ENCODE assay signal across 25 cellular contexts in genomic region chr4:106258145-106259045, GRCh38. TPM values are rescaled to one million over a fixed set of nuclear protein-coding genes. Genes with fewer than 3 reads are reported as not detected.
DNase-seq lines count a peak whose midpoint lies in the region; ATAC-seq, FAIRE-seq and TF ChIP-seq lines count a peak whose summit lies in the region.
"Had no signal": no experiment of that assay in that cellular context is flagged by ENCODE, and none has a peak within 500 bp of the region (broad histone marks: within the 10 kb centered on the region; RNA-seq: fewer than 3 reads in every experiment).

No MANE protein-coding gene starts in this region.

- no peak for TF ChIP-seq RAD21 in SK-N-SH (IDR thresholded peaks at IDR 0.05; ENCODE audit: low read length)

- H4K20me1 ChIP-seq in SK-N-SH (ENCODE audit: insufficient read depth) (no peaks in the 10 kb centered on the region), astrocyte (ENCODE audit: insufficient read depth, low read length) (no peaks in the 10 kb centered on the region)

- no peak for TF ChIP-seq EP300 in SK-N-SH (IDR thresholded peaks at IDR 0.05; ENCODE audit: borderline replicate concordance in 1 of 2, low read depth in 1 of 2, low read length in 1 of 2)

- H3K79me2 ChIP-seq in SK-N-SH (ENCODE audit: insufficient read depth) = no peaks in the 10 kb centered on the region; the same call in 1 of the 2 replicates
- no peaks in the 10 kb centered on the region for H3K79me2 ChIP-seq in astrocyte (ENCODE audit: insufficient read depth, low read length)

- H3K36me3 ChIP-seq in SK-N-SH (replicated peaks in 1 of 2; ENCODE audit: control insufficient read depth in 1 of 2, insufficient read depth in 2 of 2, low read length in 1 of 2) = peaks cover 17 to 19% of the 10 kb centered on the region in 2 experiments
- H3K36me3 ChIP-seq in astrocyte (ENCODE audit: insufficient read depth, low read length) = no peaks in the 10 kb centered on the region
- peaks cover 0 to 2% of the 10 kb centered on the region in 2 donors for H3K36me3 ChIP-seq in aorta (ENCODE audit: control insufficient read depth in 1 of 2, insufficient read depth in 2 of 2, low read length in 1 of 2)
- no peaks in the 10 kb centered on the region for H3K36me3 ChIP-seq in mucosa of descending colon (ENCODE audit: low read depth)
- H3K36me3 ChIP-seq: ovary had no signal

- H3K27me3 ChIP-seq in SK-N-SH (ENCODE audit: insufficient read depth) = no peaks in the 10 kb centered on the region
- no peaks in the 10 kb centered on the region for H3K27me3 ChIP-seq in astrocyte (ENCODE audit: insufficient read depth, low read length)
- H3K27me3 ChIP-seq in aorta (ENCODE audit: control insufficient read depth in 1 of 2, insufficient read depth in 2 of 2, low read length in 1 of 2) = no peaks in the 10 kb centered on the region
- H3K27me3 ChIP-seq: ovary, right atrium auricular region, stomach had no signal

- ATAC-seq in SK-N-SH treated with all-trans-retinoic acid at 6 μM for 48 hours (no peak), aorta (ENCODE audit: low FRiP score) (no peak), HG03108 (IDR thresholded peaks at IDR 0.05; ENCODE audit: unreplicated experiment) (no peak), mucosa of descending colon (no peak)
- ATAC-seq: activated T-cell treated with anti-CD3 and anti-CD28 coated beads, Interleukin-2, amount 50 U/mL, for 72 hours; natural killer cell had no signal

- H3K4me1 ChIP-seq in SK-N-SH (ENCODE audit: control insufficient read depth in 1 of 2, insufficient read depth in 2 of 2, low read depth in 1 of 2, low read length in 1 of 2) = no peaks in the 10 kb centered on the region; a peak in 2 of 4 replicates
- H3K4me1 ChIP-seq in astrocyte (ENCODE audit: insufficient read depth, low read length) = peaks cover 5% of the 10 kb centered on the region
- H3K4me1 ChIP-seq in aorta (ENCODE audit: control insufficient read depth in 1 of 2, insufficient read depth in 2 of 2, low read length in 2 of 2) = no peaks in the 10 kb centered on the region
- no peaks in the 10 kb centered on the region for H3K4me1 ChIP-seq in mucosa of descending colon (ENCODE audit: low read depth)
- H3K4me1 ChIP-seq: right atrium auricular region, stomach had no signal

- POLR2A ChIA-PET in SK-N-SH (lab: Yijun Ruan, JAX) = no interaction called here

- no peaks in the 10 kb centered on the region for H3K27me3 Mint-ChIP-seq in astrocyte (ENCODE audit: low read depth, unreplicated experiment)

- no peak overlapping the region for H3K27ac ChIP-seq in SK-N-SH (ENCODE audit: low read depth in 2 of 2, low read length in 1 of 2)
- no peak overlapping the region for H3K27ac ChIP-seq in astrocyte (ENCODE audit: low read depth, low read length)
- H3K27ac ChIP-seq in aorta (ENCODE audit: low read depth in 1 of 2, low read length in 2 of 2) = no peak overlapping the region
- H3K27ac ChIP-seq: 22Rv1, ovary, right atrium auricular region, stomach had no signal

- H3K36me3 Mint-ChIP-seq in astrocyte (ENCODE audit: low read depth, unreplicated experiment) = no peaks in the 10 kb centered on the region
- H3K36me3 Mint-ChIP-seq: natural killer cell had no signal

- TF ChIP-seq CTCF in SK-N-SH (IDR thresholded peaks at IDR 0.05) (no peak), astrocyte (IDR thresholded peaks at IDR 0.05; ENCODE audit: insufficient read depth, low read depth, low read length) (no peak), fibroblast of villous mesenchyme (IDR thresholded peaks at IDR 0.05; ENCODE audit: insufficient read depth, low read depth, low read length) (no peak), mucosa of descending colon (IDR thresholded peaks at IDR 0.05) (no peak)

- intact Hi-C loops in aorta (cut with DNase I) (no loop called here), mucosa of descending colon (cut with DNase I, micrococcal nuclease) (no loop called here)

- no peaks in the 10 kb centered on the region; the same call in 1 of the 2 replicates for H3K9me2 ChIP-seq in SK-N-SH

- DNase-seq in SK-N-SH (no peak), astrocyte (ENCODE audit: low read depth) (peak; percentile 16), fibroblast of villous mesenchyme (ENCODE audit: low read depth) (peak; percentile 36), smooth muscle cell of the brain vasculature (ENCODE audit: low read depth, low spot score) (peak; percentile 45), aorta (no peak), mucosa of descending colon (no peak)
- DNase-seq: activated CD4-positive, alpha-beta T cell treated with anti-CD3 and anti-CD28 coated beads for 48 hours; activated naive CD4-positive, alpha-beta T cell treated with anti-CD3 and anti-CD28 coated beads for 36 hours; activated T-cell treated with anti-CD3 and anti-CD28 coated beads, Interleukin-2, amount 50 U/mL, for 72 hours; anterior cingulate cortex; C1 segment of cervical spinal cord; natural killer cell; NCI-H1417; NCI-H2107; ovary; SHP77 treated with DMSO at 0.1 percent for 48 hours; stimulated activated CD4-positive, alpha-beta T cell treated with anti-CD3 and anti-CD28 coated beads, Interleukin-15, amount 100 ng/mL, for 24 hours; stomach; trophoblast cell had no signal

- H3K9me3 ChIP-seq in SK-N-SH (no peaks in the 10 kb centered on the region), astrocyte (ENCODE audit: insufficient read depth, low read depth, low read length) (no peaks in the 10 kb centered on the region), aorta (ENCODE audit: control insufficient read depth, low read length) (no peaks in the 10 kb centered on the region), mucosa of descending colon (no peaks in the 10 kb centered on the region)
- H3K9me3 ChIP-seq: ovary, right atrium auricular region, stomach had no signal

- no peak overlapping the region for H3K4me3 Mint-ChIP-seq in astrocyte (ENCODE audit: unreplicated experiment)
- H3K4me3 Mint-ChIP-seq: activated naive CD4-positive, alpha-beta T cell treated with anti-CD3 and anti-CD28 coated beads for 36 hours; activated T-cell treated with anti-CD3 and anti-CD28 coated beads, Interleukin-2, amount 50 U/mL, for 72 hours; natural killer cell had no signal

- no peaks in the 10 kb centered on the region for H3F3A ChIP-seq in SK-N-SH (replicated peaks; ENCODE audit: insufficient read depth)

- H3K4me2 ChIP-seq in SK-N-SH (no peak overlapping the region), astrocyte (ENCODE audit: low read length) (peak overlapping the region; percentile 38)

- H3K9ac ChIP-seq in SK-N-SH = no peak overlapping the region
- no peak overlapping the region for H3K9ac ChIP-seq in astrocyte (ENCODE audit: low read length)

- H2AFZ ChIP-seq in SK-N-SH (ENCODE audit: low read depth) (no peak overlapping the region), astrocyte (ENCODE audit: low read depth, low read length) (no peak overlapping the region)

- CTCF ChIA-PET in SK-N-SH (lab: Yijun Ruan, JAX) = interaction anchor here (2.9 kb wide), 1 partner anchor 8 kb away, joined by 12 read pairs; no protein-coding TSS in a partner anchor

- H3K9me3 Mint-ChIP-seq in astrocyte (ENCODE audit: unreplicated experiment) = no peaks in the 10 kb centered on the region
- H3K9me3 Mint-ChIP-seq: activated naive CD4-positive, alpha-beta T cell treated with anti-CD3 and anti-CD28 coated beads for 36 hours; activated T-cell treated with anti-CD3 and anti-CD28 coated beads, Interleukin-2, amount 50 U/mL, for 72 hours; natural killer cell had no signal

- H3K4me3 ChIP-seq in SK-N-SH (ENCODE audit: low read depth in 2 of 2, low read length in 1 of 2) = no peak overlapping the region
- H3K4me3 ChIP-seq in astrocyte (ENCODE audit: insufficient read depth, low read depth, low read length) = no peak overlapping the region
- H3K4me3 ChIP-seq in fibroblast of villous mesenchyme (ENCODE audit: low read depth, low read length) = no peak overlapping the region
- no peak overlapping the region for H3K4me3 ChIP-seq in aorta (ENCODE audit: low read length in 2 of 2)
- H3K4me3 ChIP-seq in mucosa of descending colon = no peak overlapping the region
- H3K4me3 ChIP-seq: ovary, right atrium auricular region, stomach had no signal

- peak; percentile 20 for FAIRE-seq in astrocyte (lab: Jason Lieb, UNC)
- FAIRE-seq: D721Med, GM18507 had no signal

- H3K4me1 Mint-ChIP-seq in astrocyte (ENCODE audit: low read depth, unreplicated experiment) = no peaks in the 10 kb centered on the region
- H3K4me1 Mint-ChIP-seq: natural killer cell had no signal

- 95% methylated on average over 4 of the region's 4 CpGs for WGBS in SK-N-SH (ENCODE audit: low lambda C conversion rate)
- WGBS in aorta, 2 donors = 88 to 94% methylated on average over 4 of the region's 4 CpGs

- no peak overlapping the region for H3K27ac Mint-ChIP-seq in astrocyte (ENCODE audit: unreplicated experiment)
- H3K27ac Mint-ChIP-seq: activated naive CD4-positive, alpha-beta T cell treated with anti-CD3 and anti-CD28 coated beads for 36 hours; activated T-cell treated with anti-CD3 and anti-CD28 coated beads, Interleukin-2, amount 50 U/mL, for 72 hours; natural killer cell had no signal

TF ChIP-seq in SK-N-SH, 30 proteins besides CTCF, POLR2A, EP300 and RAD21:
- TF ChIP-seq JUND (IDR thresholded peaks at IDR 0.05) = 0 out of 2 replicates have a peak, but pooled peaks have one; percentile 10
- TF ChIP-seq EZH2phosphoT487 (IDR thresholded peaks at IDR 0.05; ENCODE audit: borderline replicate concordance, low read depth) = no peak

RNA-seq across cellular contexts. Expression of gene TBCK, which starts 57.6 kb away (rescaled TPM):
- polyA plus RNA-seq in SK-N-SH (2012; rRNA removed) (14.6 and 18.0 TPM in 2 replicates), aorta (10 to 100 TPM in 1 of 2 donors, 1 to 10 TPM in 1; 8.3 to 15.4 TPM)
- 12.2 and 13.2 TPM in 2 replicates for polyA plus RNA-seq in SK-N-SH (2012; cell fraction: cytosol; rRNA removed)
- polyA plus RNA-seq in SK-N-SH (2012; cell fraction: nucleus; rRNA removed) = 52.9 and 55.8 TPM in 2 replicates
- total RNA-seq in astrocyte (25.8 and 27.9 TPM in 2 replicates), fibroblast of villous mesenchyme (41.6 and 80.3 TPM in 2 replicates), aorta (10 to 100 TPM; 46.8 to 64.1 TPM), mucosa of descending colon (10 to 100 TPM; 23.1 to 42.5 (median 38.3) TPM)

RNA-seq across cellular contexts. Expression of gene AIMP1, which starts 58.0 kb away (rescaled TPM):
- polyA plus RNA-seq in SK-N-SH (2012; rRNA removed) (14.0 and 20.4 TPM in 2 replicates), aorta (10 to 100 TPM; 30.2 to 38.6 TPM)
- polyA plus RNA-seq in SK-N-SH (2012; cell fraction: cytosol; rRNA removed) = 25.9 and 37.9 TPM in 2 replicates
- polyA plus RNA-seq in SK-N-SH (2012; cell fraction: nucleus; rRNA removed) = 7.4 and 19.6 TPM in 2 replicates
- total RNA-seq in astrocyte (46.8 and 53.4 TPM in 2 replicates), fibroblast of villous mesenchyme (24.2 and 27.6 TPM in 2 replicates), aorta (10 to 100 TPM; 39.3 to 45.6 TPM), mucosa of descending colon (10 to 100 TPM; 42.6 to 51.9 (median 46.9) TPM)

Comparison
In these comparisons a context has a peak if more than half of its experiments do, and no peak if none do; other contexts are left out.
1. DNase-seq: peak in astrocyte (single experiment), fibroblast of villous mesenchyme (single experiment) and smooth muscle cell of the brain vasculature (single experiment); none in SK-N-SH (single experiment), aorta (0 of 2) and mucosa of descending colon (0 of 3).